Comparison of ENCODE assay signal across 8 cellular contexts in genomic region chr10:26857991-26858706, GRCh38. TPM values are rescaled to one million over a fixed set of nuclear protein-coding genes. Genes with fewer than 3 reads are reported as not detected.
DNase-seq lines count a peak whose midpoint lies in the region; ATAC-seq and TF ChIP-seq lines count a peak whose summit lies in the region.

No MANE protein-coding gene starts in this region.

- H3K4me1 Mint-ChIP-seq in CD14-positive monocyte (peaks cover 56% of the 10 kb centered on the region), progenitor cell of endocrine pancreas (ENCODE audit: low read depth) (peaks cover 24% of the 10 kb centered on the region)

- H3K4me1 ChIP-seq in HUES48 (ENCODE audit: control insufficient read depth, insufficient read depth, low read length) = peaks cover 16% of the 10 kb centered on the region; the same call in 1 of the 2 replicates

- H3K4me3 Mint-ChIP-seq in CD14-positive monocyte = peak overlapping the region; percentile 92 to 97
- H3K4me3 Mint-ChIP-seq in progenitor cell of endocrine pancreas (ENCODE audit: low read depth) = peak overlapping the region; percentile 100

- H3K36me3 Mint-ChIP-seq in CD14-positive monocyte = peaks cover 0 to 4% of the 10 kb centered on the region in 2 donors
- peaks cover 2% of the 10 kb centered on the region for H3K36me3 Mint-ChIP-seq in progenitor cell of endocrine pancreas (ENCODE audit: insufficient read depth)

- H3K27me3 Mint-ChIP-seq in CD14-positive monocyte (ENCODE audit: low read depth in 3 of 3) (peaks cover 0 to 3% (median 0%) of the 10 kb centered on the region in 3 donors), progenitor cell of endocrine pancreas (no peaks in the 10 kb centered on the region)

- H3K27ac Mint-ChIP-seq in CD14-positive monocyte = peak overlapping the region; percentile 51 to 95 (median 76)
- H3K27ac Mint-ChIP-seq in progenitor cell of endocrine pancreas = peak overlapping the region; percentile 70

- intact Hi-C loops in CD14-positive monocyte (cut with micrococcal nuclease) = no loop called here

- no peaks in the 10 kb centered on the region for H3K27me3 ChIP-seq in HUES48 (ENCODE audit: control insufficient read depth, insufficient read depth, low read length)

- DNase-seq in CD14-positive monocyte (ENCODE audit: low spot score) (no peak), coronary artery (ENCODE audit: low spot score) (no peak), progenitor cell of endocrine pancreas (ENCODE audit: low spot score, unreplicated experiment) (no peak), SW480 (ENCODE audit: low spot score) (no peak), left lobe of liver (ENCODE audit: low spot score) (no peak)

- H3K9me3 ChIP-seq in HUES48 (ENCODE audit: control insufficient read depth, insufficient read depth, low read length) = no peaks in the 10 kb centered on the region

- no peak overlapping the region for H3K9ac ChIP-seq in HUES48 (ENCODE audit: low read depth, low read length)

- ATAC-seq in GM19043 (IDR thresholded peaks at IDR 0.05; ENCODE audit: low read depth, unreplicated experiment) (peak; percentile 23), HG03139 (IDR thresholded peaks at IDR 0.05; ENCODE audit: unreplicated experiment) (no peak), left lobe of liver (no peak)

- H3K9me3 Mint-ChIP-seq in CD14-positive monocyte (peaks cover 0 to 3% (median 0%) of the 10 kb centered on the region in 7 donors), progenitor cell of endocrine pancreas (ENCODE audit: low read depth) (no peaks in the 10 kb centered on the region)

- H3K4me3 ChIP-seq in HUES48 (ENCODE audit: low read depth, low read length) (peak overlapping the region; percentile 100), coronary artery (peak overlapping the region; percentile 19)

- H3K36me3 ChIP-seq in HUES48 (ENCODE audit: control insufficient read depth, insufficient read depth, low read length) = no peaks in the 10 kb centered on the region

- TF ChIP-seq CTCF in CD14-positive monocyte (IDR thresholded peaks at IDR 0.05) (no peak), coronary artery (IDR thresholded peaks at IDR 0.05) (no peak), progenitor cell of endocrine pancreas (IDR thresholded peaks at IDR 0.05; ENCODE audit: unreplicated experiment) (no peak)

- H3K27ac ChIP-seq in HUES48 (ENCODE audit: low read depth, low read length) (no peak overlapping the region), coronary artery (no peak overlapping the region)

RNA-seq across cellular contexts. Expression of gene ABI1, which starts 2.6 kb away (rescaled TPM):
- 10 to 100 TPM; 61.5 to 77.2 TPM for polyA plus RNA-seq in CD14-positive monocyte
- total RNA-seq in progenitor cell of endocrine pancreas (48.2 and 50.5 TPM in 2 replicates), left lobe of liver (13.7 TPM)
